20 cellular contexts compared by ENCODE assay signal in genomic region chr2:42980764-42981416, GRCh38.
"Had no signal": no experiment of that assay in that cellular context is flagged by ENCODE, and none has a peak within 500 bp of the region (broad histone marks: within the 10 kb centered on the region; RNA-seq: fewer than 3 reads in every experiment).

No MANE protein-coding gene starts in this region.

- H3K36me3 Mint-ChIP-seq: activated CD4-positive, alpha-beta memory T cell treated with anti-CD3 and anti-CD28 coated beads for 36 hours; activated CD8-positive, alpha-beta memory T cell treated with anti-CD3 and anti-CD28 coated beads, Interleukin-2, amount 10 ng/mL, durations not matched to agents 7 days and 5 days; activated naive CD4-positive, alpha-beta T cell treated with anti-CD3 and anti-CD28 coated beads, Interleukin-2, amount 50 U/mL, for 24 hours; stimulated activated memory B cell treated with anti-CD40 and anti-IgM and Interleukin-4, amounts not matched to agents 10 μg/mL and 1 μg/mL and 100 μg/mL, for 72 hours had no signal

- H3K27ac ChIP-seq: coronary artery, esophagus muscularis mucosa, left ventricle myocardium inferior, ovary, thyroid gland, uterus had no signal

- H3K4me3 ChIP-seq: coronary artery, esophagus muscularis mucosa, left ventricle myocardium inferior, ovary, thyroid gland, uterus had no signal

- FAIRE-seq: kidney had no signal

- H3K9me3 Mint-ChIP-seq: activated CD4-positive, alpha-beta memory T cell treated with anti-CD3 and anti-CD28 coated beads for 36 hours; activated naive CD4-positive, alpha-beta T cell treated with anti-CD3 and anti-CD28 coated beads, Interleukin-2, amount 50 U/mL, for 24 hours; stimulated activated memory B cell treated with anti-CD40 and anti-IgM and Interleukin-4, amounts not matched to agents 10 μg/mL and 1 μg/mL and 100 μg/mL, for 72 hours had no signal

- H3K4me1 ChIP-seq: thyroid gland, uterus had no signal

- ATAC-seq: activated CD8-positive, alpha-beta memory T cell treated with anti-CD3 and anti-CD28 coated beads, Interleukin-2, amount 10 ng/mL, durations not matched to agents 7 days and 5 days; stimulated activated memory B cell treated with anti-CD40 and anti-IgM and Interleukin-4, amounts not matched to agents 10 μg/mL and 1 μg/mL and 100 μg/mL, for 72 hours had no signal

- H3K27me3 ChIP-seq: esophagus muscularis mucosa, ovary, thyroid gland, uterus had no signal

- H3K27ac Mint-ChIP-seq: activated CD4-positive, alpha-beta memory T cell treated with anti-CD3 and anti-CD28 coated beads for 36 hours; activated CD8-positive, alpha-beta memory T cell treated with anti-CD3 and anti-CD28 coated beads, Interleukin-2, amount 10 ng/mL, durations not matched to agents 7 days and 5 days; activated naive CD4-positive, alpha-beta T cell treated with anti-CD3 and anti-CD28 coated beads, Interleukin-2, amount 50 U/mL, for 24 hours; nephron progenitor cell; stimulated activated memory B cell treated with anti-CD40 and anti-IgM and Interleukin-4, amounts not matched to agents 10 μg/mL and 1 μg/mL and 100 μg/mL, for 72 hours had no signal

- H3K9me3 ChIP-seq: esophagus muscularis mucosa, left ventricle myocardium inferior, ovary, thyroid gland, uterus had no signal

- DNase-seq: activated CD4-positive, alpha-beta memory T cell treated with anti-CD3 and anti-CD28 coated beads for 36 hours; activated CD4-positive, alpha-beta T cell treated with anti-CD3 and anti-CD28 coated beads for 1 hour; activated CD8-positive, alpha-beta memory T cell treated with anti-CD3 and anti-CD28 coated beads, Interleukin-2, amount 10 ng/mL, durations not matched to agents 7 days and 5 days; activated T-cell treated with anti-CD3 and anti-CD28 coated beads, Interleukin-2, amount 50 U/mL, for 1 hour; amniotic stem cell; central memory CD4-positive, alpha-beta T cell; hypothalamus; kidney; left ventricle myocardium inferior; mesendoderm; nephron progenitor cell; stimulated activated CD4-positive, alpha-beta T cell treated with anti-CD3 and anti-CD28 coated beads, Interleukin-2, amount 100 ng/mL, for 48 hours; T-helper 9 cell; thyroid gland had no signal

- H3K27me3 Mint-ChIP-seq: activated CD4-positive, alpha-beta memory T cell treated with anti-CD3 and anti-CD28 coated beads for 36 hours; activated naive CD4-positive, alpha-beta T cell treated with anti-CD3 and anti-CD28 coated beads, Interleukin-2, amount 50 U/mL, for 24 hours; stimulated activated memory B cell treated with anti-CD40 and anti-IgM and Interleukin-4, amounts not matched to agents 10 μg/mL and 1 μg/mL and 100 μg/mL, for 72 hours had no signal

- H3K36me3 ChIP-seq: esophagus muscularis mucosa, left ventricle myocardium inferior, ovary, thyroid gland, uterus had no signal

- H3K4me3 Mint-ChIP-seq: activated CD4-positive, alpha-beta memory T cell treated with anti-CD3 and anti-CD28 coated beads for 36 hours; activated CD8-positive, alpha-beta memory T cell treated with anti-CD3 and anti-CD28 coated beads, Interleukin-2, amount 10 ng/mL, durations not matched to agents 7 days and 5 days; activated naive CD4-positive, alpha-beta T cell treated with anti-CD3 and anti-CD28 coated beads, Interleukin-2, amount 50 U/mL, for 24 hours; nephron progenitor cell; stimulated activated memory B cell treated with anti-CD40 and anti-IgM and Interleukin-4, amounts not matched to agents 10 μg/mL and 1 μg/mL and 100 μg/mL, for 72 hours had no signal

- H3K4me1 Mint-ChIP-seq: activated CD8-positive, alpha-beta memory T cell treated with anti-CD3 and anti-CD28 coated beads, Interleukin-2, amount 10 ng/mL, durations not matched to agents 7 days and 5 days had no signal
